ENCODE assay signal across 8 cellular contexts in the genomic region with DNA sequence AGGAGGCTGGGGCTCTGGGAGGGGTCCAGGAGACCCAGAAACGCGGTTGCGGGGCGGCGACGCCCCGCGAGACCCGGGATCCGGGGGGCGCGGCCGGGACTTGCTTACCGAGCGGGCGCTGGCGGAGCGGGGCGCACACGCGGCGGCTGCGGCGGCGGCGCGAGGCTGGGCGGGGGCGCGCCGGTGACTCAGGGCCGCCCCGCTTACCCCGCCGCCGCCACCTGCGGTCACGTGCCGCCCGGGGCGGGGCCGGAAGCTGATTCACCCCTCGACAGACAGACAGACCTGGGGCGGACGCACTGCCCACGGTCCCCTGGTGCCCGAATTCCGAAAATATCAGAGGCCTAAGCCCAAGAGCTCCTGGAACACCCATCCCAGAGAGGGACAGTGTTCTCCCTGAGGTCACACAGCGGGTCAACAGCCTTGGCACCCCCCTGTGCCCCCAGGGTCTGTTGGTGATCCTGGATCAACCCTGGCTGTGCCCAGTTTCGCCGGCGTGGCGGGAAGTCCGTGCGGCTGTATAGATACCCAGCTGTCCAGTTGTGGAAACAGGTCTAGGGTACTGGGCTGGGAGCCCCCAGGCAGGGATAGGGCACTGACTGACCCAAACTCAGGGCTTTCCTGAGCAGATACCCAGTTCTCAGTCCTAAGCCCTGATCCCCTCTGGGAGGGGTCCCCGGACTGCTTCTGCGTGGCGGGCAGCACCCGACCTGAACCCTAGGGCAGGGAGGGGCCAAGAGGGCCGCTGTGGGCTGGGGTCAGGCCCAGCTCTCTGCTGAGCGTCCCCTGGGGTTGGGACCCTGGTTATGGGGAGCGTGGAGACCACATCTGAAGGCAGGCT. TPM values are rescaled to one million over a fixed set of nuclear protein-coding genes. Genes with fewer than 3 reads are reported as not detected.
DNase-seq lines count a peak whose midpoint lies in the region; ATAC-seq lines count a peak whose summit lies in the region.

A gene with protein sequence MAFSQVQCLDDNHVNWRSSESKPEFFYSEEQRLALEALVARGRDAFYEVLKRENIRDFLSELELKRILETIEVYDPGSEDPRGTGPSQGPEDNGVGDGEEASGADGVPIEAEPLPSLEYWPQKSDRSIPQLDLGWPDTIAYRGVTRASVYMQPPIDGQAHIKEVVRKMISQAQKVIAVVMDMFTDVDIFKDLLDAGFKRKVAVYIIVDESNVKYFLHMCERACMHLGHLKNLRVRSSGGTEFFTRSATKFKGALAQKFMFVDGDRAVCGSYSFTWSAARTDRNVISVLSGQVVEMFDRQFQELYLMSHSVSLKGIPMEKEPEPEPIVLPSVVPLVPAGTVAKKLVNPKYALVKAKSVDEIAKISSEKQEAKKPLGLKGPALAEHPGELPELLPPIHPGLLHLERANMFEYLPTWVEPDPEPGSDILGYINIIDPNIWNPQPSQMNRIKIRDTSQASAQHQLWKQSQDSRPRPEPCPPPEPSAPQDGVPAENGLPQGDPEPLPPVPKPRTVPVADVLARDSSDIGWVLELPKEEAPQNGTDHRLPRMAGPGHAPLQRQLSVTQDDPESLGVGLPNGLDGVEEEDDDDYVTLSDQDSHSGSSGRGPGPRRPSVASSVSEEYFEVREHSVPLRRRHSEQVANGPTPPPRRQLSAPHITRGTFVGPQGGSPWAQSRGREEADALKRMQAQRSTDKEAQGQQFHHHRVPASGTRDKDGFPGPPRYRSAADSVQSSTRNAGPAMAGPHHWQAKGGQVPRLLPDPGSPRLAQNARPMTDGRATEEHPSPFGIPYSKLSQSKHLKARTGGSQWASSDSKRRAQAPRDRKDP (minus strand): TSS at position 164 of the 841 bp plus-strand sequence. CDS start 723 bp downstream, outside the sequence.

- DNase-seq in AG08395 (ENCODE audit: low spot score) (peak; percentile 76), SHP77 (lab: John Stamatoyannopoulos, UW) (peak; percentile 74 to 87), Right ventricle myocardium inferior (ENCODE audit: missing footprints) (peak; percentile 81), pulmonary artery endothelial cell (ENCODE audit: low read depth, low spot score) (no peak), aorta (peak; percentile 84 to 96)
- peak; percentile 52 to 89 (median 68) for DNase-seq in activated naive CD4-positive, alpha-beta T cell (lab: John Stamatoyannopoulos, UW)

- H3K4me1 ChIP-seq in aorta (ENCODE audit: control insufficient read depth in 1 of 2, insufficient read depth in 2 of 2, low read length in 2 of 2), result no peaks in the 10 kb centered on the region

- peak within 1 kb of the TSS; percentile 65 to 70 for H3K4me3 ChIP-seq in aorta (ENCODE audit: low read length in 2 of 2)

- no peaks in the 10 kb centered on the region for H3K27me3 ChIP-seq in aorta (ENCODE audit: control insufficient read depth in 1 of 2, insufficient read depth in 2 of 2, low read length in 1 of 2)

- intact Hi-C loops in Right ventricle myocardium inferior (cut with DNase I) (no loop called here), aorta (cut with DNase I) (no loop called here)

- 14 to 29% methylated on average over 32 to 62 of the region's 62 CpGs for WGBS in aorta, 2 donors

- no peaks in the 10 kb centered on the region for H3K9me3 ChIP-seq in aorta (ENCODE audit: control insufficient read depth, low read length)

- ATAC-seq in GM19043 (IDR thresholded peaks at IDR 0.05; ENCODE audit: low read depth, unreplicated experiment) (peak; percentile 63), HG03439 (IDR thresholded peaks at IDR 0.05; ENCODE audit: unreplicated experiment) (peak; percentile 75), Right ventricle myocardium inferior (peak; percentile 20), aorta (ENCODE audit: low FRiP score) (peak; percentile 27)

- no peaks in the 10 kb centered on the region for H3K36me3 ChIP-seq in aorta (ENCODE audit: control insufficient read depth in 1 of 2, insufficient read depth in 2 of 2, low read length in 1 of 2)

- H3K27ac ChIP-seq in aorta (ENCODE audit: low read depth in 1 of 2, low read length in 2 of 2), result peak within 1 kb of the TSS; percentile 23 to 38

RNA-seq across cellular contexts. Expression of the gene that starts here (rescaled TPM):
- total RNA-seq in Right ventricle myocardium inferior, result 2.7 TPM
- total RNA-seq in pulmonary artery endothelial cell, result 13.3 and 13.6 TPM in 2 replicates
- total RNA-seq in aorta, result 10 to 100 TPM in 1 of 2 donors, 1 to 10 TPM in 1; 7.1 to 12.9 TPM
- 1 to 10 TPM; 2.5 to 3.4 TPM for polyA plus RNA-seq in aorta

Comparison
In these comparisons a context has a peak if more than half of its experiments do, and no peak if none do; other contexts are left out.
1. ATAC-seq: peak in every context shown above with its lines; median percentile 75 in HG03439; 63 in GM19043; 27 in aorta; 20 in Right ventricle myocardium inferior.